Comparison of ENCODE assay signal across 24 cellular contexts in genomic region chr2:224055101-224055500, GRCh38.
"Had no signal": no experiment of that assay in that cellular context is flagged by ENCODE, and none has a peak within 500 bp of the region (broad histone marks: within the 10 kb centered on the region; RNA-seq: fewer than 3 reads in every experiment).

No MANE protein-coding gene starts in this region.

- H3K36me3 ChIP-seq: left ventricle myocardium inferior, pancreas, sigmoid colon, uterus had no signal

- H3K27me3 ChIP-seq: body of pancreas, pancreas, sigmoid colon, uterus had no signal

- H3K27ac ChIP-seq: body of pancreas, coronary artery, dorsolateral prefrontal cortex, left ventricle myocardium inferior, pancreas, psoas muscle, sigmoid colon, uterus had no signal

- H3K4me3 ChIP-seq: body of pancreas, coronary artery, dorsolateral prefrontal cortex, left ventricle myocardium inferior, lung, pancreas, psoas muscle, sigmoid colon, uterus had no signal

- DNase-seq: activated CD4-positive, alpha-beta memory T cell treated with anti-CD3 and anti-CD28 coated beads, Interleukin-2, amount 10 ng/mL, durations not matched to agents 7 days and 5 days; activated CD4-positive, alpha-beta T cell treated with anti-CD3 and anti-CD28 coated beads, Interleukin-2, amount 10 ng/mL, durations not matched to agents 24 days and 14 days; activated CD4-positive, CD25-positive, alpha-beta regulatory T cell treated with anti-CD3 and anti-CD28 coated beads, Interleukin-2, amount 50 U/mL, for 72 hours; activated CD8-positive, alpha-beta memory T cell treated with anti-CD3 and anti-CD28 coated beads, Interleukin-2, amount 50 U/mL, for 48 hours; activated naive CD4-positive, alpha-beta T cell; activated T-cell treated with anti-CD3 and anti-CD28 coated beads, Interleukin-2, amount 50 U/mL, for 24 hours; aorta; body of pancreas; dorsolateral prefrontal cortex; effector memory CD4-positive, alpha-beta T cell; left ventricle myocardium inferior; naive thymus-derived CD4-positive, alpha-beta T cell; pancreas; psoas muscle; sigmoid colon; small intestine; stimulated activated CD4-positive, alpha-beta T cell treated with anti-CD3 and anti-CD28 coated beads, Interleukin-4, amount 100 ng/mL, for 4 hours; stimulated activated CD8-positive, alpha-beta memory T cell treated with anti-CD3 and anti-CD28 coated beads, Interleukin-4, amount 100 ng/mL, for 48 hours; stimulated activated naive CD8-positive, alpha-beta T cell treated with anti-CD3 and anti-CD28 coated beads, Interleukin-15, amount 100 ng/mL, for 72 hours; substantia nigra; T-helper 2 cell; uterus had no signal

- H3K4me1 ChIP-seq: body of pancreas, left ventricle myocardium inferior, pancreas, sigmoid colon, uterus had no signal
